In the genomic region with DNA sequence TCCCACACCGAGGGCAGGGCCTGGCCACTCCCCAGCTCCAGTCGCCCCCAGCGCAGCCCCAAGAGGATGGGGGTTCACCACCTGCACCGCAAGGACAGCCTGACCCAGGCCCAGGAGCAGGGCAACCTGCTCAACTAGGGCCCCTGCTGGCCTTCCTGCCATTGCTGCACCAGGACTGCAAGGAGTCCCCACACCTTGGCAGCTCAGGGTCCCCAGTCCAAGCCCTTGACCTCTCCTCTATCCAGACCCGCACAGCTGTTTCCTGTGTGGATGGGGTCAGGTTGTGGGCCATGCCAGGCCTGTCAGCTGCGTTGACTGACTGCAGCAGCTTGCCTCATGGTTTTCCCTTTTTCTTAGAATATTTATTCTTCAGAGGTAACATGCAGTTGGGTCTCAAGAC, we compare ENCODE assay signal across 1 cellular context.
TF ChIP-seq lines count a peak whose summit lies in the region.

No MANE protein-coding gene starts in this region.

TF ChIP-seq in HepG2, 621 proteins besides CTCF, POLR2A, EP300 and RAD21 (continues in another document):
- TF ChIP-seq, protein P1, sequence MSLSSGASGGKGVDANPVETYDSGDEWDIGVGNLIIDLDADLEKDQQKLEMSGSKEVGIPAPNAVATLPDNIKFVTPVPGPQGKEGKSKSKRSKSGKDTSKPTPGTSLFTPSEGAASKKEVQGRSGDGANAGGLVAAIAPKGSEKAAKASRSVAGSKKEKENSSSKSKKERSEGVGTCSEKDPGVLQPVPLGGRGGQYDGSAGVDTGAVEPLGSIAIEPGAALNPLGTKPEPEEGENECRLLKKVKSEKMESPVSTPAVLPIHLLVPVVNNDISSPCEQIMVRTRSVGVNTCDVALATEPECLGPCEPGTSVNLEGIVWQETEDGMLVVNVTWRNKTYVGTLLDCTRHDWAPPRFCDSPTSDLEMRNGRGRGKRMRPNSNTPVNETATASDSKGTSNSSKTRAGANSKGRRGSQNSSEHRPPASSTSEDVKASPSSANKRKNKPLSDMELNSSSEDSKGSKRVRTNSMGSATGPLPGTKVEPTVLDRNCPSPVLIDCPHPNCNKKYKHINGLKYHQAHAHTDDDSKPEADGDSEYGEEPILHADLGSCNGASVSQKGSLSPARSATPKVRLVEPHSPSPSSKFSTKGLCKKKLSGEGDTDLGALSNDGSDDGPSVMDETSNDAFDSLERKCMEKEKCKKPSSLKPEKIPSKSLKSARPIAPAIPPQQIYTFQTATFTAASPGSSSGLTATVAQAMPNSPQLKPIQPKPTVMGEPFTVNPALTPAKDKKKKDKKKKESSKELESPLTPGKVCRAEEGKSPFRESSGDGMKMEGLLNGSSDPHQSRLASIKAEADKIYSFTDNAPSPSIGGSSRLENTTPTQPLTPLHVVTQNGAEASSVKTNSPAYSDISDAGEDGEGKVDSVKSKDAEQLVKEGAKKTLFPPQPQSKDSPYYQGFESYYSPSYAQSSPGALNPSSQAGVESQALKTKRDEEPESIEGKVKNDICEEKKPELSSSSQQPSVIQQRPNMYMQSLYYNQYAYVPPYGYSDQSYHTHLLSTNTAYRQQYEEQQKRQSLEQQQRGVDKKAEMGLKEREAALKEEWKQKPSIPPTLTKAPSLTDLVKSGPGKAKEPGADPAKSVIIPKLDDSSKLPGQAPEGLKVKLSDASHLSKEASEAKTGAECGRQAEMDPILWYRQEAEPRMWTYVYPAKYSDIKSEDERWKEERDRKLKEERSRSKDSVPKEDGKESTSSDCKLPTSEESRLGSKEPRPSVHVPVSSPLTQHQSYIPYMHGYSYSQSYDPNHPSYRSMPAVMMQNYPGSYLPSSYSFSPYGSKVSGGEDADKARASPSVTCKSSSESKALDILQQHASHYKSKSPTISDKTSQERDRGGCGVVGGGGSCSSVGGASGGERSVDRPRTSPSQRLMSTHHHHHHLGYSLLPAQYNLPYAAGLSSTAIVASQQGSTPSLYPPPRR (CRISPR knock-in tag; IDR thresholded peaks at IDR 0.05; ENCODE audit: borderline replicate concordance) = no peak
- TF ChIP-seq YEATS2 (CRISPR knock-in tag; IDR thresholded peaks at IDR 0.05; ENCODE audit: borderline replicate concordance) (no peak), SPEN (CRISPR knock-in tag; IDR thresholded peaks at IDR 0.05; ENCODE audit: low read depth) (0 out of 2 replicates have a peak, but pooled peaks have one; percentile 33), ZNF44 (CRISPR knock-in tag; IDR thresholded peaks at IDR 0.05) (no peak), HNRNPLL (IDR thresholded peaks at IDR 0.05; ENCODE audit: low read depth, low read length, poor library complexity, severe bottlenecking) (peak; percentile 23), RARA (CRISPR knock-in tag; IDR thresholded peaks at IDR 0.05) (peak; percentile 51), ZFP1 (CRISPR knock-in tag; IDR thresholded peaks at IDR 0.05) (no peak), YEATS4 (CRISPR knock-in tag; IDR thresholded peaks at IDR 0.05; ENCODE audit: borderline replicate concordance) (no peak), PAX8 (CRISPR knock-in tag; IDR thresholded peaks at IDR 0.05; ENCODE audit: borderline replicate concordance) (no peak), ZBTB38 (CRISPR knock-in tag; IDR thresholded peaks at IDR 0.05) (peak; percentile 59; the same call in 1 of the 2 replicates), RBFOX2 (IDR thresholded peaks at IDR 0.05; ENCODE audit: low read depth, low read length) (0 out of 2 replicates have a peak, but pooled peaks have one; percentile 18), FLYWCH1 (CRISPR knock-in tag; IDR thresholded peaks at IDR 0.05) (no peak), ZNF772 (CRISPR knock-in tag; IDR thresholded peaks at IDR 0.05) (no peak), GABPB1 (CRISPR knock-in tag; IDR thresholded peaks at IDR 0.05) (peak; percentile 32), GABPA (IDR thresholded peaks at IDR 0.05; ENCODE audit: low read depth, low read length) (no peak), GABPA (CRISPR knock-in tag; IDR thresholded peaks at IDR 0.05; ENCODE audit: low read depth) (peak; percentile 57), HNF4G (IDR thresholded peaks at IDR 0.05; ENCODE audit: borderline replicate concordance, low read depth, low read length) (no peak), HNF4G (CRISPR knock-in tag; IDR thresholded peaks at IDR 0.05; ENCODE audit: borderline replicate concordance, low read depth) (no peak), IRF2 (CRISPR knock-in tag; IDR thresholded peaks at IDR 0.05) (no peak), NR2F6 (IDR thresholded peaks at IDR 0.05) (no peak), NR2F6 (CRISPR knock-in tag; IDR thresholded peaks at IDR 0.05) (0 out of 2 replicates have a peak, but pooled peaks have one; percentile 20), ZNF672 (CRISPR knock-in tag; IDR thresholded peaks at IDR 0.05) (no peak), ZFP36L1 (CRISPR knock-in tag; IDR thresholded peaks at IDR 0.05) (no peak), SOX5 (CRISPR knock-in tag; IDR thresholded peaks at IDR 0.05; ENCODE audit: borderline replicate concordance) (no peak), NPAS2 (CRISPR knock-in tag; IDR thresholded peaks at IDR 0.05; ENCODE audit: borderline replicate concordance) (no peak), RXRB (CRISPR knock-in tag; IDR thresholded peaks at IDR 0.05; ENCODE audit: borderline replicate concordance) (peak; percentile 22; the same call in 1 of the 2 replicates), ZNF776 (CRISPR knock-in tag; IDR thresholded peaks at IDR 0.05) (no peak), JUNB (CRISPR knock-in tag; IDR thresholded peaks at IDR 0.05; ENCODE audit: borderline replicate concordance) (no peak)
- TF ChIP-seq, protein P2, sequence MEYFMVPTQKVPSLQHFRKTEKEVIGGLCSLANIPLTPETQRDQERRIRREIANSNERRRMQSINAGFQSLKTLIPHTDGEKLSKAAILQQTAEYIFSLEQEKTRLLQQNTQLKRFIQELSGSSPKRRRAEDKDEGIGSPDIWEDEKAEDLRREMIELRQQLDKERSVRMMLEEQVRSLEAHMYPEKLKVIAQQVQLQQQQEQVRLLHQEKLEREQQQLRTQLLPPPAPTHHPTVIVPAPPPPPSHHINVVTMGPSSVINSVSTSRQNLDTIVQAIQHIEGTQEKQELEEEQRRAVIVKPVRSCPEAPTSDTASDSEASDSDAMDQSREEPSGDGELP (IDR thresholded peaks at IDR 0.05; ENCODE audit: borderline replicate concordance, low read depth) = peak; percentile 89
- TF ChIP-seq, protein P3, sequence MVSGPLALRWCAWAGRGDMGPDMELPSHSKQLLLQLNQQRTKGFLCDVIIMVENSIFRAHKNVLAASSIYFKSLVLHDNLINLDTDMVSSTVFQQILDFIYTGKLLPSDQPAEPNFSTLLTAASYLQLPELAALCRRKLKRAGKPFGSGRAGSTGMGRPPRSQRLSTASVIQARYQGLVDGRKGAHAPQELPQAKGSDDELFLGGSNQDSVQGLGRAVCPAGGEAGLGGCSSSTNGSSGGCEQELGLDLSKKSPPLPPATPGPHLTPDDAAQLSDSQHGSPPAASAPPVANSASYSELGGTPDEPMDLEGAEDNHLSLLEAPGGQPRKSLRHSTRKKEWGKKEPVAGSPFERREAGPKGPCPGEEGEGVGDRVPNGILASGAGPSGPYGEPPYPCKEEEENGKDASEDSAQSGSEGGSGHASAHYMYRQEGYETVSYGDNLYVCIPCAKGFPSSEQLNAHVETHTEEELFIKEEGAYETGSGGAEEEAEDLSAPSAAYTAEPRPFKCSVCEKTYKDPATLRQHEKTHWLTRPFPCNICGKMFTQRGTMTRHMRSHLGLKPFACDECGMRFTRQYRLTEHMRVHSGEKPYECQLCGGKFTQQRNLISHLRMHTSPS (CRISPR knock-in tag; IDR thresholded peaks at IDR 0.05; ENCODE audit: low read depth) = peak; percentile 60; the same call in 1 of the 2 replicates
- TF ChIP-seq, protein P4, sequence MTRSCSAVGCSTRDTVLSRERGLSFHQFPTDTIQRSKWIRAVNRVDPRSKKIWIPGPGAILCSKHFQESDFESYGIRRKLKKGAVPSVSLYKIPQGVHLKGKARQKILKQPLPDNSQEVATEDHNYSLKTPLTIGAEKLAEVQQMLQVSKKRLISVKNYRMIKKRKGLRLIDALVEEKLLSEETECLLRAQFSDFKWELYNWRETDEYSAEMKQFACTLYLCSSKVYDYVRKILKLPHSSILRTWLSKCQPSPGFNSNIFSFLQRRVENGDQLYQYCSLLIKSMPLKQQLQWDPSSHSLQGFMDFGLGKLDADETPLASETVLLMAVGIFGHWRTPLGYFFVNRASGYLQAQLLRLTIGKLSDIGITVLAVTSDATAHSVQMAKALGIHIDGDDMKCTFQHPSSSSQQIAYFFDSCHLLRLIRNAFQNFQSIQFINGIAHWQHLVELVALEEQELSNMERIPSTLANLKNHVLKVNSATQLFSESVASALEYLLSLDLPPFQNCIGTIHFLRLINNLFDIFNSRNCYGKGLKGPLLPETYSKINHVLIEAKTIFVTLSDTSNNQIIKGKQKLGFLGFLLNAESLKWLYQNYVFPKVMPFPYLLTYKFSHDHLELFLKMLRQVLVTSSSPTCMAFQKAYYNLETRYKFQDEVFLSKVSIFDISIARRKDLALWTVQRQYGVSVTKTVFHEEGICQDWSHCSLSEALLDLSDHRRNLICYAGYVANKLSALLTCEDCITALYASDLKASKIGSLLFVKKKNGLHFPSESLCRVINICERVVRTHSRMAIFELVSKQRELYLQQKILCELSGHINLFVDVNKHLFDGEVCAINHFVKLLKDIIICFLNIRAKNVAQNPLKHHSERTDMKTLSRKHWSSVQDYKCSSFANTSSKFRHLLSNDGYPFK (CRISPR knock-in tag; IDR thresholded peaks at IDR 0.05; ENCODE audit: borderline replicate concordance) = 0 out of 2 replicates have a peak, but pooled peaks have one; percentile 2
- TF ChIP-seq, protein P5, sequence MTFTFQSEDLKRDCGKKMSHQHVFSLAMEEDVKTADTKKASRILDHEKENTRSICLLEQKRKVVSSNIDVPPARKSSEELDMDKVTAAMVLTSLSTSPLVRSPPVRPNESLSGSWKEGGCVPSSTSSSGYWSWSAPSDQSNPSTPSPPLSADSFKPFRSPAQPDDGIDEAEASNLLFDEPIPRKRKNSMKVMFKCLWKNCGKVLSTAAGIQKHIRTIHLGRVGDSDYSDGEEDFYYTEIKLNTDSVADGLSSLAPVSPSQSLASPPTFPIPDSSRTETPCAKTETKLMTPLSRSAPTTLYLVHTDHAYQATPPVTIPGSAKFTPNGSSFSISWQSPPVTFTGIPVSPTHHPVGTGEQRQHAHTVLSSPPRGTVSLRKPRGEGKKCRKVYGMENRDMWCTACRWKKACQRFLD (CRISPR knock-in tag; IDR thresholded peaks at IDR 0.05; ENCODE audit: borderline replicate concordance) = no peak
- TF ChIP-seq, protein P6, sequence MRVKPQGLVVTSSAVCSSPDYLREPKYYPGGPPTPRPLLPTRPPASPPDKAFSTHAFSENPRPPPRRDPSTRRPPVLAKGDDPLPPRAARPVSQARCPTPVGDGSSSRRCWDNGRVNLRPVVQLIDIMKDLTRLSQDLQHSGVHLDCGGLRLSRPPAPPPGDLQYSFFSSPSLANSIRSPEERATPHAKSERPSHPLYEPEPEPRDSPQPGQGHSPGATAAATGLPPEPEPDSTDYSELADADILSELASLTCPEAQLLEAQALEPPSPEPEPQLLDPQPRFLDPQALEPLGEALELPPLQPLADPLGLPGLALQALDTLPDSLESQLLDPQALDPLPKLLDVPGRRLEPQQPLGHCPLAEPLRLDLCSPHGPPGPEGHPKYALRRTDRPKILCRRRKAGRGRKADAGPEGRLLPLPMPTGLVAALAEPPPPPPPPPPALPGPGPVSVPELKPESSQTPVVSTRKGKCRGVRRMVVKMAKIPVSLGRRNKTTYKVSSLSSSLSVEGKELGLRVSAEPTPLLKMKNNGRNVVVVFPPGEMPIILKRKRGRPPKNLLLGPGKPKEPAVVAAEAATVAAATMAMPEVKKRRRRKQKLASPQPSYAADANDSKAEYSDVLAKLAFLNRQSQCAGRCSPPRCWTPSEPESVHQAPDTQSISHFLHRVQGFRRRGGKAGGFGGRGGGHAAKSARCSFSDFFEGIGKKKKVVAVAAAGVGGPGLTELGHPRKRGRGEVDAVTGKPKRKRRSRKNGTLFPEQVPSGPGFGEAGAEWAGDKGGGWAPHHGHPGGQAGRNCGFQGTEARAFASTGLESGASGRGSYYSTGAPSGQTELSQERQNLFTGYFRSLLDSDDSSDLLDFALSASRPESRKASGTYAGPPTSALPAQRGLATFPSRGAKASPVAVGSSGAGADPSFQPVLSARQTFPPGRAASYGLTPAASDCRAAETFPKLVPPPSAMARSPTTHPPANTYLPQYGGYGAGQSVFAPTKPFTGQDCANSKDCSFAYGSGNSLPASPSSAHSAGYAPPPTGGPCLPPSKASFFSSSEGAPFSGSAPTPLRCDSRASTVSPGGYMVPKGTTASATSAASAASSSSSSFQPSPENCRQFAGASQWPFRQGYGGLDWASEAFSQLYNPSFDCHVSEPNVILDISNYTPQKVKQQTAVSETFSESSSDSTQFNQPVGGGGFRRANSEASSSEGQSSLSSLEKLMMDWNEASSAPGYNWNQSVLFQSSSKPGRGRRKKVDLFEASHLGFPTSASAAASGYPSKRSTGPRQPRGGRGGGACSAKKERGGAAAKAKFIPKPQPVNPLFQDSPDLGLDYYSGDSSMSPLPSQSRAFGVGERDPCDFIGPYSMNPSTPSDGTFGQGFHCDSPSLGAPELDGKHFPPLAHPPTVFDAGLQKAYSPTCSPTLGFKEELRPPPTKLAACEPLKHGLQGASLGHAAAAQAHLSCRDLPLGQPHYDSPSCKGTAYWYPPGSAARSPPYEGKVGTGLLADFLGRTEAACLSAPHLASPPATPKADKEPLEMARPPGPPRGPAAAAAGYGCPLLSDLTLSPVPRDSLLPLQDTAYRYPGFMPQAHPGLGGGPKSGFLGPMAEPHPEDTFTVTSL (CRISPR knock-in tag; IDR thresholded peaks at IDR 0.05; ENCODE audit: borderline replicate concordance) = no peak
- TF ChIP-seq, protein P7, sequence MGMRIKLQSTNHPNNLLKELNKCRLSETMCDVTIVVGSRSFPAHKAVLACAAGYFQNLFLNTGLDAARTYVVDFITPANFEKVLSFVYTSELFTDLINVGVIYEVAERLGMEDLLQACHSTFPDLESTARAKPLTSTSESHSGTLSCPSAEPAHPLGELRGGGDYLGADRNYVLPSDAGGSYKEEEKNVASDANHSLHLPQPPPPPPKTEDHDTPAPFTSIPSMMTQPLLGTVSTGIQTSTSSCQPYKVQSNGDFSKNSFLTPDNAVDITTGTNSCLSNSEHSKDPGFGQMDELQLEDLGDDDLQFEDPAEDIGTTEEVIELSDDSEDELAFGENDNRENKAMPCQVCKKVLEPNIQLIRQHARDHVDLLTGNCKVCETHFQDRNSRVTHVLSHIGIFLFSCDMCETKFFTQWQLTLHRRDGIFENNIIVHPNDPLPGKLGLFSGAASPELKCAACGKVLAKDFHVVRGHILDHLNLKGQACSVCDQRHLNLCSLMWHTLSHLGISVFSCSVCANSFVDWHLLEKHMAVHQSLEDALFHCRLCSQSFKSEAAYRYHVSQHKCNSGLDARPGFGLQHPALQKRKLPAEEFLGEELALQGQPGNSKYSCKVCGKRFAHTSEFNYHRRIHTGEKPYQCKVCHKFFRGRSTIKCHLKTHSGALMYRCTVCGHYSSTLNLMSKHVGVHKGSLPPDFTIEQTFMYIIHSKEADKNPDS (CRISPR knock-in tag; IDR thresholded peaks at IDR 0.05) = no peak
- TF ChIP-seq, protein P8, sequence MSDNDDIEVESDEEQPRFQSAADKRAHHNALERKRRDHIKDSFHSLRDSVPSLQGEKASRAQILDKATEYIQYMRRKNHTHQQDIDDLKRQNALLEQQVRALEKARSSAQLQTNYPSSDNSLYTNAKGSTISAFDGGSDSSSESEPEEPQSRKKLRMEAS (IDR thresholded peaks at IDR 0.05) = no peak
